Comparison of ENCODE assay signal across 1 cellular context in the genomic region with DNA sequence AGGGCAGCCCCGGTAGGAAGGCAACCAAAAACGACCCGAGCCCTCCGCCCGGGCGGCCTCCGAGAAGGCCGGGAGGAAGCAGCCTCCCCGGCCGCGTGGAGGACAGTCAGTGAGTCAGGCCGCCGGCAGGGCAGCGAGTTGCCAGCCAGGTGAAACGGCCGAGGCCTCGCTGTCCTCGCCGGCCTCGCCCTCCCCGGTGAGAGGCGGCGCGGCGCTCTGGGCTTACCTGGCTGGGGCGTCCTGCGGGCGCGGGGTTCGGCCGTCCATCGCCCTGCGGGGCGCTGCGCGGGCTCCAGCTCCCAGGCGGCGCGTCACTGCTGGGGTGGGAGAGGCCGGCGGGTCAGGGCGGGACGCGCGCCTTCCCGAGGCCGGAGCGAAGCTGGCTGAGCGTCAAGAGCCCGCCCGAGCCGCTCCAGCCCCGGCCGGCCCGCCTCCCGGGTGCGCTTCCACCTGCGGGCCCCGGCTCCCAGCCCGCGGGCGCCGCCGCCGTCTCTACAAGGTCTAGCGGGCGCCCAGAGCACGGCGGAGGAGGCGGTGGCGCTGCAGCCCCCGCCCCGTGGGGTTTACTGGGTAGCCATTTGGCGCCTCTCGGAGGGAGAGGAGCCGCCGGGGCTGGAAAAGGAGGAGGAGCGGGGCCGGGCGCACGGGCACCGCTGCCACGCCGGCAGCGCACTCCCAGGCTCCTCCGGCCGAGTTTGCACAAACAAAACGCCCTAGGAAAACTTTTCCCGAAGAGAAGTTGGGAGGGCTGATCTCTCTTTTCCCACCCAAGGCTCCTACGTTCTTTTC.
A peak's percentile ranks its signal among the peaks of the same experiment; 100 is the strongest.
TF ChIP-seq lines count a peak whose summit lies in the region.

No MANE protein-coding gene starts in this region.

TF ChIP-seq in HepG2, 621 proteins besides CTCF, POLR2A, EP300 and RAD21 (continued from another document):
- TF ChIP-seq, protein P1, sequence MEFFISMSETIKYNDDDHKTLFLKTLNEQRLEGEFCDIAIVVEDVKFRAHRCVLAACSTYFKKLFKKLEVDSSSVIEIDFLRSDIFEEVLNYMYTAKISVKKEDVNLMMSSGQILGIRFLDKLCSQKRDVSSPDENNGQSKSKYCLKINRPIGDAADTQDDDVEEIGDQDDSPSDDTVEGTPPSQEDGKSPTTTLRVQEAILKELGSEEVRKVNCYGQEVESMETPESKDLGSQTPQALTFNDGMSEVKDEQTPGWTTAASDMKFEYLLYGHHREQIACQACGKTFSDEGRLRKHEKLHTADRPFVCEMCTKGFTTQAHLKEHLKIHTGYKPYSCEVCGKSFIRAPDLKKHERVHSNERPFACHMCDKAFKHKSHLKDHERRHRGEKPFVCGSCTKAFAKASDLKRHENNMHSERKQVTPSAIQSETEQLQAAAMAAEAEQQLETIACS (CRISPR knock-in tag; IDR thresholded peaks at IDR 0.05): no peak
- TF ChIP-seq ZNF44 (CRISPR knock-in tag; IDR thresholded peaks at IDR 0.05): no peak
- no peak for TF ChIP-seq ZNF782 (CRISPR knock-in tag; IDR thresholded peaks at IDR 0.05; ENCODE audit: borderline replicate concordance)
- no peak; the same call in 1 of the 2 replicates for TF ChIP-seq BCL6 (CRISPR knock-in tag; IDR thresholded peaks at IDR 0.05)
- 0 out of 2 replicates have a peak, but pooled peaks have one; percentile 4 for TF ChIP-seq ZNF256 (CRISPR knock-in tag; conservative IDR thresholded peaks at IDR 0.05)
- TF ChIP-seq THAP11 (CRISPR knock-in tag; IDR thresholded peaks at IDR 0.05): no peak
- TF ChIP-seq ZNF766 (CRISPR knock-in tag; IDR thresholded peaks at IDR 0.05; ENCODE audit: borderline replicate concordance): no peak; the same call in 1 of the 2 replicates
- no peak for TF ChIP-seq ZZZ3 (CRISPR knock-in tag; IDR thresholded peaks at IDR 0.05; ENCODE audit: borderline replicate concordance)
- no peak for TF ChIP-seq HOXA7 (CRISPR knock-in tag; IDR thresholded peaks at IDR 0.05)
- no peak for TF ChIP-seq PCBP1 (IDR thresholded peaks at IDR 0.05; ENCODE audit: borderline replicate concordance, low read depth, low read length)
TF ChIP-seq in HepG2: peak in this region for 162.
